Comparison of ENCODE assay signal across 8 cellular contexts in the genomic region with DNA sequence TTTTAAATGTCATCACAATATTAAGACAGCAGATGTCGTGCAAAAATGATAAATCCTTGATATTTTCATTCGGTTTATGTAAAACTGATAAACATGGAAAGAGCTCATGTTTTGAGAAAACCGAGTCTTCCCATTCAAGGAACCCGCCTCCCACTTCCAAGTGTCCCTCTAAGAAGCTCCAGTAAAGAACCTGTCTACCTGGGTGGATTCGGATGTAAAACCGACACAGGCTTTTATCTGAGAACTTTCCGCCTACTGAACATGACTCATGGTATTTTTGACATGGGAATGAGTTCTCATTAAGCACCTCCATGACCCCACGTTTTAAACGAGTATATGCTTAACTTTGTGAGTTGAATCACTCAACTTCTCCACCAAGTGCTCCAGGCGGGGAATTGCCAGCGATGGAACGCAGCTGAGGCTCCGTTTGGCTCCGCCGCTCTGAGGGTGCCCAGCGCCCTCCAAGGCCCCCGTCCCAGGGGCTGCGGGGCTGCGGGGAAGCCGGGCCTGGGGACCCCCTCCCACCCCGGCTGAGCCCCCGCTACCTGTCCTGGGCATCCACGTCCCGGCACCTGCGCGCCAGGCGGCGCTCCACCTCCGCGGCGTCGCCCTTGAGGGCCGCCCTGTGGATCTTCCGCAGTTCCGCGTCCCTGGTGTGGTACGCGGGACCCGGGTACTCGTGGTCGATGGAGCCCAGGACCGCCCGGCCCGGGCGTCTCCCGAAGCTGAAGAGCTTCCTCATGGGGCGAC.
DNase-seq lines count a peak whose midpoint lies in the region; TF ChIP-seq lines count a peak whose summit lies in the region.

No MANE protein-coding gene starts in this region.

- H3K36me3 ChIP-seq in suprapubic skin = no peaks in the 10 kb centered on the region

- H3K4me3 ChIP-seq in suprapubic skin = peak overlapping the region; percentile 43

- DNase-seq in NCI-H1417 (lab: John Stamatoyannopoulos, UW) (peak; percentile 22 to 83 (median 61)), NCI-H1417 treated with DMSO at 0.1 percent for 48 hours (lab: John Stamatoyannopoulos, UW) (no peak), HuH-7.5 (ENCODE audit: low spot score) (peak; percentile 10), erythroblast (lab: John Stamatoyannopoulos, UW) (peak; percentile 35 to 42), suprapubic skin (ENCODE audit: low spot score in 2 of 2) (no peak), GDM1 (lab: John Stamatoyannopoulos, UW) (no peak)
- DNase-seq in activated CD4-positive, alpha-beta T cell treated with anti-CD3 and anti-CD28 coated beads, Interleukin-2, amount 50 U/mL, for 1 hour = peak; percentile 14

- no peak overlapping the region for H3K27ac Mint-ChIP-seq in nephron

- no peak overlapping the region for H3K27ac ChIP-seq in suprapubic skin

- H3K4me3 Mint-ChIP-seq in nephron = peak overlapping the region; percentile 72 to 79 (median 72)

- no peaks in the 10 kb centered on the region for H3K36me3 Mint-ChIP-seq in nephron (ENCODE audit: low read depth)

- WGBS in suprapubic skin = 23% methylated on average over 11 of the region's 47 CpGs

- H3K4me1 Mint-ChIP-seq in nephron = no peaks in the 10 kb centered on the region

- no peak for TF ChIP-seq EP300 in suprapubic skin (IDR thresholded peaks at IDR 0.05)

- peaks cover 20% of the 10 kb centered on the region for H3K4me1 ChIP-seq in suprapubic skin

- TF ChIP-seq CTCF in nephron (IDR thresholded peaks at IDR 0.05; ENCODE audit: unreplicated experiment in 3 of 3) (no peak), suprapubic skin (IDR thresholded peaks at IDR 0.05) (no peak)

- H3K27me3 ChIP-seq in suprapubic skin = peaks cover 91% of the 10 kb centered on the region

- TF ChIP-seq POLR2A in erythroblast (IDR thresholded peaks at IDR 0.05; ENCODE audit: low read length) = no peak
- TF ChIP-seq POLR2A in suprapubic skin (IDR thresholded peaks at IDR 0.05) = no peak

- peaks cover 9% of the 10 kb centered on the region for H3K9me3 Mint-ChIP-seq in nephron

- H3K9me3 ChIP-seq in suprapubic skin = no peaks in the 10 kb centered on the region

- H3K27me3 Mint-ChIP-seq in nephron (ENCODE audit: low read depth) = peaks cover 86% of the 10 kb centered on the region

Comparison
In these comparisons a context has a peak if more than half of its experiments do, and no peak if none do; other contexts are left out.
1. DNase-seq: peak in NCI-H1417 (3 of 3), HuH-7.5 (single experiment), activated CD4-positive, alpha-beta T cell treated with anti-CD3 and anti-CD28 coated beads, Interleukin-2, amount 50 U/mL, for 1 hour (single experiment) and erythroblast (2 of 2); none in NCI-H1417 treated with DMSO at 0.1 percent for 48 hours (single experiment), suprapubic skin (0 of 2) and GDM1 (single experiment).